9 cellular contexts compared by ENCODE assay signal in genomic region chr4:152640058-152640921, GRCh38. TPM values are rescaled to one million over a fixed set of nuclear protein-coding genes. Genes with fewer than 3 reads are reported as not detected.
DNase-seq lines count a peak whose midpoint lies in the region; ATAC-seq, FAIRE-seq and TF ChIP-seq lines count a peak whose summit lies in the region.
"Had no signal": no experiment of that assay in that cellular context is flagged by ENCODE, and none has a peak within 500 bp of the region (broad histone marks: within the 10 kb centered on the region; RNA-seq: fewer than 3 reads in every experiment).

No MANE protein-coding gene starts in this region.

- H3K4me3 Mint-ChIP-seq in activated T-cell treated with anti-CD3 and anti-CD28 coated beads, Interleukin-2, amount 50 U/mL, for 4 hours: no peak overlapping the region

- H3K4me3 ChIP-seq in Loucy (ENCODE audit: low read length, poor library complexity, severe bottlenecking): no peak overlapping the region
- H3K4me3 ChIP-seq in ascending aorta: no peak overlapping the region
- H3K4me3 ChIP-seq in kidney (ENCODE audit: low read length in 2 of 2): no peak overlapping the region
- H3K4me3 ChIP-seq in upper lobe of right lung: no peak overlapping the region
- H3K4me3 ChIP-seq: skin epidermis had no signal

- H4K20me1 ChIP-seq in Loucy (ENCODE audit: insufficient read depth, low read length, poor library complexity, severe bottlenecking): no peaks in the 10 kb centered on the region

- H3K36me3 ChIP-seq in Loucy (ENCODE audit: insufficient read depth, low read length) (no peaks in the 10 kb centered on the region; the same call in 1 of the 2 replicates), ascending aorta (no peaks in the 10 kb centered on the region), kidney (ENCODE audit: control insufficient read depth in 1 of 2, insufficient read depth in 2 of 2, low read length in 2 of 2) (no peaks in the 10 kb centered on the region), upper lobe of right lung (no peaks in the 10 kb centered on the region)

- H3K4me2 ChIP-seq in Loucy (ENCODE audit: low read depth, low read length, poor library complexity, severe bottlenecking): no peak overlapping the region

- H3K9ac ChIP-seq in Loucy (ENCODE audit: low read depth, low read length, poor library complexity, severe bottlenecking) (no peak overlapping the region), kidney (ENCODE audit: low read length in 2 of 2) (no peak overlapping the region)

- H3K27ac ChIP-seq in ascending aorta (no peak overlapping the region), kidney (ENCODE audit: low read depth in 2 of 2, low read length in 2 of 2) (no peak overlapping the region), upper lobe of right lung (no peak overlapping the region)
- H3K27ac ChIP-seq: skin epidermis had no signal

- no peaks in the 10 kb centered on the region for H3K9me2 ChIP-seq in Loucy (replicated peaks; ENCODE audit: low read depth, low read length)

- no peak overlapping the region for H2AFZ ChIP-seq in Loucy (ENCODE audit: low read length)

- H3F3A ChIP-seq in Loucy (ENCODE audit: low read depth): no peaks in the 10 kb centered on the region

- H3K27me3 ChIP-seq in Loucy (ENCODE audit: insufficient read depth, low read length, poor library complexity, severe bottlenecking): no peaks in the 10 kb centered on the region
- H3K27me3 ChIP-seq in ascending aorta: no peaks in the 10 kb centered on the region
- H3K27me3 ChIP-seq in upper lobe of right lung: no peaks in the 10 kb centered on the region

- peak; percentile 16 for DNase-seq in EL
- no peak for DNase-seq in ascending aorta (ENCODE audit: low spot score in 2 of 2)
- no peak for DNase-seq in kidney
- no peak for DNase-seq in upper lobe of right lung
- DNase-seq in mucosa of gallbladder (ENCODE audit: low spot score): no peak
- DNase-seq in C1 segment of cervical spinal cord (lab: John Stamatoyannopoulos, UW): no peak
- DNase-seq in activated T-cell treated with anti-CD3 and anti-CD28 coated beads, Interleukin-2, amount 50 U/mL, for 4 hours: no peak

- TF ChIP-seq CTCF in Loucy (conservative IDR thresholded peaks at IDR 0.05; ENCODE audit: low read length): peak; percentile 74
- peak; percentile 29 to 67 (median 44) for TF ChIP-seq CTCF in ascending aorta (IDR thresholded peaks at IDR 0.05)
- TF ChIP-seq CTCF in kidney (IDR thresholded peaks at IDR 0.05; ENCODE audit: borderline replicate concordance, extremely low read depth, insufficient read depth): peak; percentile 31
- TF ChIP-seq CTCF in upper lobe of right lung (IDR thresholded peaks at IDR 0.05): peak; percentile 64

- no peak for FAIRE-seq in kidney (lab: Jason Lieb, UNC)

- no peaks in the 10 kb centered on the region for H3K27me3 Mint-ChIP-seq in activated T-cell treated with anti-CD3 and anti-CD28 coated beads, Interleukin-2, amount 50 U/mL, for 4 hours (ENCODE audit: low read depth)

- intact Hi-C loops in ascending aorta (cut with DNase I) (loop anchor here (2.0 to 5.0 kb wide), 2 partner anchors 139 to 183 kb away; no protein-coding TSS in a partner anchor), kidney (cut with DNase I) (no loop called here), upper lobe of right lung (cut with DNase I) (loop anchor here (10.0 kb wide), 1 partner anchor 135 kb away; no protein-coding TSS in a partner anchor)

- peaks cover 28% of the 10 kb centered on the region for H3K4me1 Mint-ChIP-seq in activated T-cell treated with anti-CD3 and anti-CD28 coated beads, Interleukin-2, amount 50 U/mL, for 4 hours (ENCODE audit: low read depth)

- no peak for ATAC-seq in upper lobe of right lung
- no peak for ATAC-seq in activated T-cell treated with anti-CD3 and anti-CD28 coated beads, Interleukin-2, amount 50 U/mL, for 4 hours

- H3K9me3 Mint-ChIP-seq in activated T-cell treated with anti-CD3 and anti-CD28 coated beads, Interleukin-2, amount 50 U/mL, for 4 hours: no peaks in the 10 kb centered on the region

- H3K9me3 ChIP-seq in Loucy (ENCODE audit: insufficient read depth, low read depth, low read length): no peaks in the 10 kb centered on the region
- H3K9me3 ChIP-seq in ascending aorta: no peaks in the 10 kb centered on the region
- H3K9me3 ChIP-seq in kidney (ENCODE audit: control insufficient read depth in 1 of 2, low read length in 2 of 2): no peaks in the 10 kb centered on the region
- no peaks in the 10 kb centered on the region for H3K9me3 ChIP-seq in upper lobe of right lung

- no peaks in the 10 kb centered on the region for H3K79me2 ChIP-seq in Loucy (ENCODE audit: insufficient read depth, low read length)

- H3K4me1 ChIP-seq in Loucy (ENCODE audit: insufficient read depth, low read length, poor library complexity, severe bottlenecking) (peaks cover 14% of the 10 kb centered on the region), ascending aorta (no peaks in the 10 kb centered on the region), kidney (ENCODE audit: control insufficient read depth in 1 of 2, insufficient read depth in 1 of 2, low read depth in 1 of 2, low read length in 2 of 2) (no peaks in the 10 kb centered on the region), upper lobe of right lung (no peaks in the 10 kb centered on the region)

- H3K36me3 Mint-ChIP-seq in activated T-cell treated with anti-CD3 and anti-CD28 coated beads, Interleukin-2, amount 50 U/mL, for 4 hours (ENCODE audit: insufficient read depth): peaks cover 24% of the 10 kb centered on the region

RNA-seq across cellular contexts. Expression of gene TMEM154, which starts 39.5 kb away (rescaled TPM):
- total RNA-seq in ascending aorta (1.4 TPM), kidney (11.0 TPM), upper lobe of right lung (12.7 TPM), mucosa of gallbladder (2.2 TPM)
- 0.09 TPM for polyA plus RNA-seq in kidney (ENCODE audit: insufficient read depth, low read depth, low replicate concordance)
- total RNA-seq in activated T-cell treated with anti-CD3 and anti-CD28 coated beads, Interleukin-2, amount 50 U/mL, for 4 hours: 1 to 10 TPM; 5.6 to 6.2 (median 6.0) TPM
